ENCODE assay signal across 8 cellular contexts in the genomic region with DNA sequence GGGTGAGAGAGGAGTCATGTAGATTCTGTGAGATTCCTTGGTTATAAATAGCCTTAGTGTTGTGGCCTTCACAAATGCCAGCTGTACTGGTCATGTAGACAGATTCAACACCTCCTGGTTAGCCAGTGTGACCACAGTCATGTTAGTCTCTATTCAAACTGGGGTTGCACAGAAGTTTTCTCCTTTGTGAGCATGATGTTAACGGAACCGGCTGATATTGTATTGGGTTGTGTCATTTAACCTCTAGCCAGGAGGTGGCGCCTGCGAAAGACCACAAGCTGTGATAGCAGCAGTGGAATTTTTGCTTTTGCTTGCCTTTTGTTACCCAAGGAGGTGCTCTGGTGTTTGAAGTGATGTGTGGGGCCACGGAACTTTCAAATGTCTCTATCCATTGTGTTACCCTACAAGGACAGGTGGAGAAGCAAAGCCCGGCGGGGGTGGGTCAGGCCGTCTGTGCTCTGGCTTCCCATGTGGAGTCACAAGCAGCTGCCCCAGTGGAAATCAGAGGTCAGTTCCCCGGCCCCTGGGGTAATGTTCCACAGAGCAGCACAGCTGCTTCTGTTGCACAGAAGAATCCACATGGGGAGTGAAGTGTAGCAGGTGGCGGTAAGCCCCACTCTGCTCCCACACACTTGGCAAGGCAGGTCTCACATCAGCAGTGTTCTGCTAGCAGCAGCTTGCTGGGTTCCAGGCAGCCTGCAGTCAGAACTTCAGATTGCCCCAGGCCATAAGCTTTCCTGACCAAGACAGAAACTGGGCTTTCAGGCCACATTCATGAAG.
DNase-seq lines count a peak whose midpoint lies in the region; ATAC-seq, FAIRE-seq and TF ChIP-seq lines count a peak whose summit lies in the region.

No MANE protein-coding gene starts in this region.

- no peak overlapping the region for H3K4me3 Mint-ChIP-seq in activated T-cell treated with anti-CD3 and anti-CD28 coated beads, Interleukin-2, amount 50 U/mL, for 24 hours
- no peak overlapping the region for H3K4me3 Mint-ChIP-seq in mesothelial cell of epicardium

- H3K4me1 ChIP-seq in Peyer's patch = no peaks in the 10 kb centered on the region
- H3K4me1 ChIP-seq in endothelial cell of umbilical vein (ENCODE audit: control insufficient read depth, extremely low read depth, insufficient read depth, low read length) = no peaks in the 10 kb centered on the region
- H3K4me1 ChIP-seq in aorta (ENCODE audit: control insufficient read depth in 1 of 2, insufficient read depth in 2 of 2, low read length in 2 of 2) = no peaks in the 10 kb centered on the region

- H3K9ac ChIP-seq in endothelial cell of umbilical vein (replicated peaks; ENCODE audit: extremely low read depth, insufficient read depth, low read length) = no peak overlapping the region

- TF ChIP-seq CTCF in Peyer's patch (IDR thresholded peaks at IDR 0.05) (peak in 4 of 6 experiments; percentile 34 to 48 (median 42)), endothelial cell of umbilical vein (IDR thresholded peaks at IDR 0.05; ENCODE audit: extremely low read depth in 1 of 2, insufficient read depth in 1 of 2, low read depth in 1 of 2, low read length in 2 of 2) (peak; percentile 48 to 75), mesothelial cell of epicardium (IDR thresholded peaks at IDR 0.05; ENCODE audit: unreplicated experiment) (peak; percentile 62)

- H3K27me3 ChIP-seq in Peyer's patch = no peaks in the 10 kb centered on the region
- no peaks in the 10 kb centered on the region for H3K27me3 ChIP-seq in endothelial cell of umbilical vein (ENCODE audit: control insufficient read depth in 2 of 2, insufficient read depth in 2 of 2, low read length in 2 of 2)
- H3K27me3 ChIP-seq in aorta (ENCODE audit: control insufficient read depth in 1 of 2, insufficient read depth in 2 of 2, low read length in 1 of 2) = no peaks in the 10 kb centered on the region

- H3K36me3 Mint-ChIP-seq in activated T-cell treated with anti-CD3 and anti-CD28 coated beads, Interleukin-2, amount 50 U/mL, for 24 hours (ENCODE audit: low read depth) = no peaks in the 10 kb centered on the region
- H3K36me3 Mint-ChIP-seq in mesothelial cell of epicardium = no peaks in the 10 kb centered on the region

- H3K9me1 ChIP-seq in endothelial cell of umbilical vein (replicated peaks; ENCODE audit: control insufficient read depth, extremely low read depth, insufficient read depth, low read length) = no peaks in the 10 kb centered on the region

- no peaks in the 10 kb centered on the region for H3K36me3 ChIP-seq in Peyer's patch
- no peaks in the 10 kb centered on the region for H3K36me3 ChIP-seq in endothelial cell of umbilical vein (ENCODE audit: control insufficient read depth in 2 of 2, extremely low read depth in 1 of 2, insufficient read depth in 2 of 2, low read length in 2 of 2)
- no peaks in the 10 kb centered on the region for H3K36me3 ChIP-seq in aorta (ENCODE audit: control insufficient read depth in 1 of 2, insufficient read depth in 2 of 2, low read length in 1 of 2)

- WGBS in aorta, 2 donors = 32 to 33% methylated on average over 10 of the region's 10 CpGs

- H3K79me2 ChIP-seq in endothelial cell of umbilical vein (ENCODE audit: control insufficient read depth, insufficient read depth, low read length) = no peaks in the 10 kb centered on the region

- H3K9me3 ChIP-seq in Peyer's patch (no peaks in the 10 kb centered on the region), endothelial cell of umbilical vein (replicated peaks; ENCODE audit: control insufficient read depth, insufficient read depth, low read length) (no peaks in the 10 kb centered on the region), aorta (ENCODE audit: control insufficient read depth, low read length) (no peaks in the 10 kb centered on the region)

- no peak overlapping the region for H3K4me2 ChIP-seq in endothelial cell of umbilical vein (ENCODE audit: insufficient read depth, low read length)

- H3K27me3 Mint-ChIP-seq in activated T-cell treated with anti-CD3 and anti-CD28 coated beads, Interleukin-2, amount 50 U/mL, for 24 hours = peaks cover 11% of the 10 kb centered on the region
- no peaks in the 10 kb centered on the region for H3K27me3 Mint-ChIP-seq in mesothelial cell of epicardium (ENCODE audit: low read depth)

- no TSS peak for BruUV-seq in endothelial cell of umbilical vein (replicated peaks; lab: Mats Ljungman, UMichigan)

- intact Hi-C loops in endothelial cell of umbilical vein (cut with micrococcal nuclease) (no loop called here), aorta (cut with DNase I) (no loop called here)

- no peak overlapping the region for H3K27ac ChIP-seq in Peyer's patch
- no peak overlapping the region for H3K27ac ChIP-seq in endothelial cell of umbilical vein (ENCODE audit: insufficient read depth, low read depth, low read length)
- H3K27ac ChIP-seq in aorta (ENCODE audit: low read depth in 1 of 2, low read length in 2 of 2) = no peak overlapping the region

- H3K9me3 Mint-ChIP-seq in activated T-cell treated with anti-CD3 and anti-CD28 coated beads, Interleukin-2, amount 50 U/mL, for 24 hours = no peaks in the 10 kb centered on the region
- peaks cover 13% of the 10 kb centered on the region for H3K9me3 Mint-ChIP-seq in mesothelial cell of epicardium

- no peaks in the 10 kb centered on the region for H3K4me1 Mint-ChIP-seq in activated T-cell treated with anti-CD3 and anti-CD28 coated beads, Interleukin-2, amount 50 U/mL, for 24 hours (ENCODE audit: low read depth)
- peaks cover 10% of the 10 kb centered on the region for H3K4me1 Mint-ChIP-seq in mesothelial cell of epicardium

- H3K4me3 ChIP-seq in Peyer's patch (no peak overlapping the region), endothelial cell of umbilical vein (replicated peaks in 1 of 3; ENCODE audit: insufficient read depth in 1 of 3, low read depth in 1 of 3, low read length in 3 of 3) (no peak overlapping the region), aorta (ENCODE audit: low read length in 2 of 2) (no peak overlapping the region)

- CTCF ChIA-PET in endothelial cell of umbilical vein (lab: Charles Lee) = interaction anchor here (0.7 to 1.7 kb wide), 17 partner anchors 8 to 1604 kb away, joined by 3 to 19 read pairs (median 4); no protein-coding TSS in a partner anchor

- peak; percentile 65 for ATAC-seq in aorta (ENCODE audit: low FRiP score)
- no peak for ATAC-seq in HG02571 (IDR thresholded peaks at IDR 0.05; ENCODE audit: unreplicated experiment)

- DNase-seq in activated T-cell treated with anti-CD3 and anti-CD28 coated beads, Interleukin-2, amount 50 U/mL, for 24 hours = peak; percentile 40
- no peak for DNase-seq in activated T-cell treated with anti-CD3 and anti-CD28 coated beads, Interleukin-2, amount 50 U/mL, for 1 hour
- DNase-seq in Peyer's patch (peak in 1 of 3 donors; percentile 49), endothelial cell of umbilical vein (ENCODE audit: low read depth, low spot score) (peak; percentile 38), mesothelial cell of epicardium (ENCODE audit: low spot score in 2 of 2, unreplicated experiment in 2 of 2) (peak in 1 of 2 experiments; percentile 66), aorta (peak; percentile 56 to 78), NCI-H1105 treated with DMSO at 0.1 percent for 48 hours (lab: John Stamatoyannopoulos, UW) (no peak)

- no peak overlapping the region for H3K27ac Mint-ChIP-seq in activated T-cell treated with anti-CD3 and anti-CD28 coated beads, Interleukin-2, amount 50 U/mL, for 24 hours
- no peak overlapping the region for H3K27ac Mint-ChIP-seq in mesothelial cell of epicardium

- H2AFZ ChIP-seq in endothelial cell of umbilical vein (ENCODE audit: low read depth, low read length) = no peak overlapping the region

- dilution Hi-C loops in endothelial cell of umbilical vein (cut with MboI; ENCODE audit: extremely low pct_ligation_motif_present, low sequenced_read_pairs) = no loop called here

- H4K20me1 ChIP-seq in endothelial cell of umbilical vein (replicated peaks; ENCODE audit: control insufficient read depth, extremely low read depth, insufficient read depth, low read length) = no peaks in the 10 kb centered on the region

- no peak for TF ChIP-seq POLR2A in Peyer's patch (IDR thresholded peaks at IDR 0.05)
- TF ChIP-seq POLR2A in endothelial cell of umbilical vein (IDR thresholded peaks at IDR 0.05; ENCODE audit: low read depth, low read length) = no peak

- POLR2A ChIA-PET in endothelial cell of umbilical vein (lab: Charles Lee) = no interaction called here

- FAIRE-seq in endothelial cell of umbilical vein (lab: Jason Lieb, UNC) = peak; percentile 81

TF ChIP-seq in endothelial cell of umbilical vein, 7 proteins besides CTCF, POLR2A, EP300 and RAD21:
- no peak for TF ChIP-seq POLR2AphosphoS5 (IDR thresholded peaks at IDR 0.05; ENCODE audit: insufficient read depth, low read depth, low read length)
- no peak for TF ChIP-seq GATA2 (IDR thresholded peaks at IDR 0.05; ENCODE audit: insufficient read depth, insufficient read length, low read depth, low read length)
- TF ChIP-seq JUN (IDR thresholded peaks at IDR 0.05; ENCODE audit: borderline replicate concordance, insufficient read depth, insufficient read length, low read depth) = no peak
- TF ChIP-seq EZH2 (IDR thresholded peaks at IDR 0.05; ENCODE audit: borderline replicate concordance, low read depth, low read length, severe bottlenecking) = no peak
- TF ChIP-seq, protein P1, sequence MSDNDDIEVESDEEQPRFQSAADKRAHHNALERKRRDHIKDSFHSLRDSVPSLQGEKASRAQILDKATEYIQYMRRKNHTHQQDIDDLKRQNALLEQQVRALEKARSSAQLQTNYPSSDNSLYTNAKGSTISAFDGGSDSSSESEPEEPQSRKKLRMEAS (IDR thresholded peaks at IDR 0.05; ENCODE audit: insufficient read depth, insufficient read length) = no peak
- no peak for TF ChIP-seq MYC (IDR thresholded peaks at IDR 0.05; ENCODE audit: low read depth, low read length)
- no peak for TF ChIP-seq FOS (IDR thresholded peaks at IDR 0.05; ENCODE audit: borderline replicate concordance, insufficient read depth, low read length)

Comparison
In these comparisons a context has a peak if more than half of its experiments do, and no peak if none do; other contexts are left out.
1. DNase-seq: peak in activated T-cell treated with anti-CD3 and anti-CD28 coated beads, Interleukin-2, amount 50 U/mL, for 24 hours (single experiment), endothelial cell of umbilical vein (single experiment) and aorta (2 of 2); none in activated T-cell treated with anti-CD3 and anti-CD28 coated beads, Interleukin-2, amount 50 U/mL, for 1 hour (single experiment) and NCI-H1105 treated with DMSO at 0.1 percent for 48 hours (single experiment).
2. Peak in every context shown above with its lines, with median percentiles within 50 percentile points of each other: CTCF ChIP-seq.